ENCODE assay signal across 24 cellular contexts in the genomic region with DNA sequence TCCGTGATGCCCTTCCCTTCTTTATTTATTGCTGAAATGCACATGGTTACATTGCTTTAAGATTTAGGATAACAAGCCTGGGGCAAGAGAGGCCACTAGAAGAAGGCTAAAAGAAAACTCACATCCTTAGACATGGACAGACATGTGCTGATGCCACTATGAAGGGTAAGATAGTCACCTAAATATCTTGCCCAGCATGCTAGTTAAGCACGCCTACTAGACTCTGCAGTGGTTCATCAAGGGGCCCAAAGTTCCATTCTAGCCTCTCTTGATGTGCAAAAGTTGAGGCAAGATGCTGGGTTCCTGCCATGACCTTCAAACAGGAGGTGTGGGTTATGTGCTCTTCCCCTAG. TPM values are rescaled to one million over a fixed set of nuclear protein-coding genes. Genes with fewer than 3 reads are reported as not detected.
DNase-seq lines count a peak whose midpoint lies in the region; ATAC-seq, FAIRE-seq and TF ChIP-seq lines count a peak whose summit lies in the region.
"Had no signal": no experiment of that assay in that cellular context is flagged by ENCODE, and none has a peak within 500 bp of the region (broad histone marks: within the 10 kb centered on the region; RNA-seq: fewer than 3 reads in every experiment).

No MANE protein-coding gene starts in this region.

- H3K4me1 ChIP-seq in A549 (peaks cover 13% of the 10 kb centered on the region), GM23338 (ENCODE audit: insufficient read depth) (no peaks in the 10 kb centered on the region), breast epithelium (peaks cover 3 to 12% of the 10 kb centered on the region in 2 donors), left lung (no peaks in the 10 kb centered on the region)
- H3K4me1 ChIP-seq: pancreas had no signal

- H3F3A ChIP-seq in GM23338 (replicated peaks; ENCODE audit: low read depth): no peaks in the 10 kb centered on the region

- CTCF ChIA-PET in A549 (lab: Yijun Ruan, JAX): interaction anchor here (1.3 to 1.6 kb wide), 2 partner anchors 28 to 71 kb away, joined by 3 to 6 read pairs; no protein-coding TSS in a partner anchor

- no peak overlapping the region for H3K4me3 Mint-ChIP-seq in GM23338
- H3K4me3 Mint-ChIP-seq in nephron: no peak overlapping the region
- H3K4me3 Mint-ChIP-seq: activated CD8-positive, alpha-beta T cell treated with anti-CD3 and anti-CD28 coated beads, Interleukin-2, amount 10 ng/mL, durations not matched to agents 7 days and 5 days; activated naive CD4-positive, alpha-beta T cell treated with anti-CD3 and anti-CD28 coated beads for 36 hours; CD14-positive monocyte; naive thymus-derived CD8-positive, alpha-beta T cell had no signal

- no peaks in the 10 kb centered on the region for H3K27me3 Mint-ChIP-seq in GM23338 (ENCODE audit: insufficient read depth, low read depth, poor library complexity)
- no peaks in the 10 kb centered on the region for H3K27me3 Mint-ChIP-seq in nephron (ENCODE audit: low read depth)
- H3K27me3 Mint-ChIP-seq: naive thymus-derived CD8-positive, alpha-beta T cell had no signal

- H3K9me2 ChIP-seq in GM23338 (ENCODE audit: insufficient read depth): no peaks in the 10 kb centered on the region

- H3K36me3 Mint-ChIP-seq in GM23338 (ENCODE audit: low read depth) (peaks cover 7% of the 10 kb centered on the region), nephron (ENCODE audit: low read depth) (peaks cover 22% of the 10 kb centered on the region)

- WGBS in A549 (ENCODE audit: missing lambda C conversion rate): 42% methylated on average over 2 of the region's 2 CpGs

- H3K27ac Mint-ChIP-seq in GM23338 (no peak overlapping the region), nephron (peak overlapping the region; percentile 70 to 81 (median 74))
- H3K27ac Mint-ChIP-seq: activated CD8-positive, alpha-beta T cell treated with anti-CD3 and anti-CD28 coated beads, Interleukin-2, amount 10 ng/mL, durations not matched to agents 7 days and 5 days; activated naive CD4-positive, alpha-beta T cell treated with anti-CD3 and anti-CD28 coated beads for 36 hours; CD14-positive monocyte; naive thymus-derived CD8-positive, alpha-beta T cell had no signal

- H3K36me3 ChIP-seq in GM23338 (ENCODE audit: insufficient read depth) (peaks cover 11% of the 10 kb centered on the region; the same call in 1 of the 2 replicates), breast epithelium (no peaks in the 10 kb centered on the region), left lung (peaks cover 0 to 44% of the 10 kb centered on the region in 2 donors)

- ATAC-seq in A549 (no peak; a peak in 2 of 6 replicates), GM23338 (no peak), left lung (no peak), GM21447 (IDR thresholded peaks at IDR 0.05; ENCODE audit: unreplicated experiment) (no peak)
- ATAC-seq: activated CD8-positive, alpha-beta T cell treated with anti-CD3 and anti-CD28 coated beads, Interleukin-2, amount 10 ng/mL, durations not matched to agents 7 days and 5 days; esophagus mucosa; left cardiac atrium; naive thymus-derived CD8-positive, alpha-beta T cell had no signal

- no peaks in the 10 kb centered on the region for H3K79me2 ChIP-seq in GM23338 (replicated peaks; ENCODE audit: insufficient read depth)

- TF ChIP-seq RAD21 in A549 (conservative IDR thresholded peaks at IDR 0.05 in 1 of 2, IDR thresholded peaks at IDR 0.05 in 1 of 2): no peak

- H3K9me3 ChIP-seq in A549 (no peaks in the 10 kb centered on the region), breast epithelium (no peaks in the 10 kb centered on the region), left lung (no peaks in the 10 kb centered on the region)
- H3K9me3 ChIP-seq: pancreas, right atrium auricular region had no signal

- intact Hi-C loops in breast epithelium (cut with DNase I; ENCODE audit: low total_unique reads) (no loop called here), left lung (cut with DNase I) (no loop called here)

- no peak for TF ChIP-seq CTCF in A549 (IDR thresholded peaks at IDR 0.05)
- no peak for TF ChIP-seq CTCF in GM23338 (conservative IDR thresholded peaks at IDR 0.05; ENCODE audit: low read depth in 2 of 2)
- no peak for TF ChIP-seq CTCF in breast epithelium (IDR thresholded peaks at IDR 0.05)
- no peak for TF ChIP-seq CTCF in nephron (IDR thresholded peaks at IDR 0.05; ENCODE audit: unreplicated experiment in 3 of 3)
- TF ChIP-seq CTCF in left lung (IDR thresholded peaks at IDR 0.05): no peak

- no peak for TF ChIP-seq EP300 in A549 (IDR thresholded peaks at IDR 0.05)

- FAIRE-seq in A549 (lab: Jason Lieb, UNC): no peak
- FAIRE-seq: pancreas had no signal

- no peaks in the 10 kb centered on the region for H3K27me3 ChIP-seq in GM23338 (ENCODE audit: insufficient read depth)
- H3K27me3 ChIP-seq in breast epithelium: no peaks in the 10 kb centered on the region
- no peaks in the 10 kb centered on the region for H3K27me3 ChIP-seq in left lung
- H3K27me3 ChIP-seq: pancreas, right atrium auricular region had no signal

- POLR2A ChIA-PET in A549 (lab: Yijun Ruan, JAX): no interaction called here

- H3K27ac ChIP-seq in A549 (0 out of 6 replicates have a peak overlapping the region, but pooled peaks of 1 of the 2 experiments have one; percentile 8), GM23338 (ENCODE audit: low read depth) (no peak overlapping the region), breast epithelium (peak overlapping the region; percentile 48 to 64), left lung (no peak overlapping the region)
- H3K27ac ChIP-seq: KMS-11, right atrium auricular region had no signal

- no peak for TF ChIP-seq POLR2A in A549 (IDR thresholded peaks at IDR 0.05; ENCODE audit: low read length)
- no peak for TF ChIP-seq POLR2A in breast epithelium (IDR thresholded peaks at IDR 0.05)

- H4K20me1 ChIP-seq in GM23338 (replicated peaks; ENCODE audit: insufficient read depth): no peaks in the 10 kb centered on the region

- no peak overlapping the region for H3K4me3 ChIP-seq in A549
- no peak overlapping the region for H3K4me3 ChIP-seq in GM23338
- no peak overlapping the region for H3K4me3 ChIP-seq in breast epithelium
- H3K4me3 ChIP-seq in left lung: no peak overlapping the region
- H3K4me3 ChIP-seq: pancreas, right atrium auricular region had no signal

- no peak overlapping the region for H2AFZ ChIP-seq in GM23338

- DNase-seq in A549 (ENCODE audit: low read depth in 1 of 2, low spot score in 1 of 2) (no peak), GM23338 (ENCODE audit: low spot score) (no peak), breast epithelium (ENCODE audit: low spot score in 2 of 2) (no peak), HK-2 (ENCODE audit: unreplicated experiment) (no peak), left lung (no peak), A172 (ENCODE audit: low spot score) (no peak)
- DNase-seq: activated CD8-positive, alpha-beta T cell treated with anti-CD3 and anti-CD28 coated beads, Interleukin-2, amount 10 ng/mL, durations not matched to agents 7 days and 5 days; activated naive CD4-positive, alpha-beta T cell treated with anti-CD3 and anti-CD28 coated beads for 36 hours; activated T-cell treated with anti-CD3 and anti-CD28 coated beads, Interleukin-2, amount 50 U/mL, for 1 hour; effector memory CD4-positive, alpha-beta T cell; left cardiac atrium; MV-4-11; naive thymus-derived CD8-positive, alpha-beta T cell; NCI-H1694 treated with DMSO at 0.1 percent for 48 hours; NCI-H69; pancreas; stimulated activated CD4-positive, alpha-beta T cell treated with anti-CD3 and anti-CD28 coated beads, Interleukin-15, amount 100 ng/mL, for 24 hours; stimulated activated CD8-positive, alpha-beta memory T cell treated with anti-CD3 and anti-CD28 coated beads, Interleukin-4, amount 100 ng/mL, for 48 hours had no signal

- H3K4me1 Mint-ChIP-seq in GM23338 (peaks cover 7% of the 10 kb centered on the region; the same call in 2 of the 3 replicates), nephron (peaks cover 11% of the 10 kb centered on the region)
- H3K4me1 Mint-ChIP-seq: CD14-positive monocyte had no signal

- H3K4me2 ChIP-seq in A549 (peak overlapping the region; percentile 58), GM23338 (0 out of 2 replicates have a peak overlapping the region, but pooled peaks have one; percentile 6)
- H3K4me2 ChIP-seq: KMS-11 had no signal

- H3K9me3 Mint-ChIP-seq in GM23338 (no peaks in the 10 kb centered on the region), nephron (no peaks in the 10 kb centered on the region)
- H3K9me3 Mint-ChIP-seq: activated naive CD4-positive, alpha-beta T cell treated with anti-CD3 and anti-CD28 coated beads for 36 hours; CD14-positive monocyte; naive thymus-derived CD8-positive, alpha-beta T cell had no signal

TF ChIP-seq in A549, 52 proteins besides CTCF, POLR2A, EP300 and RAD21:
- TF ChIP-seq RARB (CRISPR knock-in tag; IDR thresholded peaks at IDR 0.05) (no peak), JUNB (IDR thresholded peaks at IDR 0.05) (no peak)

TF ChIP-seq in GM23338, 12 proteins besides CTCF, POLR2A, EP300 and RAD21 (continues in another document):
- TF ChIP-seq POLR2AphosphoS5 (IDR thresholded peaks at IDR 0.05; ENCODE audit: low read depth) (no peak), CREB1 (CRISPR knock-in tag; IDR thresholded peaks at IDR 0.05; ENCODE audit: low read depth) (no peak)

RNA-seq across cellular contexts. Expression of gene GRAMD2B, which starts 49.3 kb away (rescaled TPM):
- 1.2 and 1.3 TPM in 2 replicates for polyA plus RNA-seq in A549 (2011; rRNA removed)
- polyA plus RNA-seq in A549 (2012; cell fraction: cytosol; rRNA removed): 0.23 and 0.24 TPM in 2 replicates
- polyA plus RNA-seq in A549 (2012; cell fraction: nucleus; rRNA removed): 0.16 and 0.43 TPM in 2 replicates
- 1.0 to 1.5 TPM (median 1.3 TPM) in 3 replicates for polyA plus RNA-seq in A549 (2017; fragmentation: RNase III; extraction: RNeasy Plus Mini Kit Qiagen cat#74134 plus additional on column Dnase treatment)
- polyA minus RNA-seq in A549 (2011; rRNA and poly(A)+ RNA removed): 0.63 and 0.91 TPM in 2 replicates
- total RNA-seq in GM23338 (2014; rRNA removed; shearing (Covaris generic)): 14.9 and 16.9 TPM in 2 replicates
- 9.7 and 10.7 TPM in 2 replicates for polyA plus RNA-seq in GM23338 (2016; fragmentation: Nextera tagmentation; extraction: Ambion mirVana)
- total RNA-seq in breast epithelium: 100 to 1,000 TPM in 2 of 3 donors, 10 to 100 TPM in 1; 38.1 to 206 (median 103) TPM
- 10 to 100 TPM; 18.1 to 19.2 TPM for total RNA-seq in left lung
- 4.8 and 11.2 TPM in 2 replicates for total RNA-seq in A172 (2014; rRNA removed; shearing (Covaris generic))

Comparison
In these comparisons a context has a peak if more than half of its experiments do, and no peak if none do; other contexts are left out.
1. H3K27ac ChIP-seq: peak in breast epithelium (2 of 2); none in GM23338 (single experiment) and left lung (0 of 2).